ENCODE assay signal across 10 cellular contexts in genomic region chr1:212559929-212560328, GRCh38. TPM values are rescaled to one million over a fixed set of nuclear protein-coding genes. Genes with fewer than 3 reads are reported as not detected.
A peak's percentile ranks its signal among the peaks of the same experiment; 100 is the strongest.
DNase-seq lines count a peak whose midpoint lies in the region; ATAC-seq and TF ChIP-seq lines count a peak whose summit lies in the region.
"Had no signal": no experiment of that assay in that cellular context is flagged by ENCODE, and none has a peak within 500 bp of the region (broad histone marks: within the 10 kb centered on the region; RNA-seq: fewer than 3 reads in every experiment).

No MANE protein-coding gene starts in this region.

- peak overlapping the region; percentile 98 for H3K27ac Mint-ChIP-seq in T-helper 1 cell treated with Interleukin-12 subunit alpha and Interleukin-12 subunit beta and Interleukin-4 antibody, amounts not matched to agents 30 μg/mL and 1 μg/mL, for 36 hours
- peak overlapping the region; percentile 95 for H3K27ac Mint-ChIP-seq in activated naive CD8-positive, alpha-beta T cell treated with anti-CD3 and anti-CD28 coated beads, Interleukin-2, amount 10 ng/mL, durations not matched to agents 7 days and 5 days
- H3K27ac Mint-ChIP-seq in memory B cell: peak overlapping the region; percentile 98

- TF ChIP-seq CTCF in stomach (IDR thresholded peaks at IDR 0.05): no peak

- H3K36me3 Mint-ChIP-seq in T-helper 1 cell treated with Interleukin-12 subunit alpha and Interleukin-12 subunit beta and Interleukin-4 antibody, amounts not matched to agents 30 μg/mL and 1 μg/mL, for 36 hours (ENCODE audit: low read depth): peaks cover 5% of the 10 kb centered on the region
- peaks cover 6% of the 10 kb centered on the region for H3K36me3 Mint-ChIP-seq in activated naive CD8-positive, alpha-beta T cell treated with anti-CD3 and anti-CD28 coated beads, Interleukin-2, amount 10 ng/mL, durations not matched to agents 7 days and 5 days
- no peaks in the 10 kb centered on the region for H3K36me3 Mint-ChIP-seq in memory B cell

- no peaks in the 10 kb centered on the region for H3K36me3 ChIP-seq in stomach

- peaks cover 51% of the 10 kb centered on the region for H3K27me3 Mint-ChIP-seq in T-helper 1 cell treated with Interleukin-12 subunit alpha and Interleukin-12 subunit beta and Interleukin-4 antibody, amounts not matched to agents 30 μg/mL and 1 μg/mL, for 36 hours (ENCODE audit: low read depth)
- peaks cover 22% of the 10 kb centered on the region for H3K27me3 Mint-ChIP-seq in activated naive CD8-positive, alpha-beta T cell treated with anti-CD3 and anti-CD28 coated beads, Interleukin-2, amount 10 ng/mL, durations not matched to agents 7 days and 5 days
- no peaks in the 10 kb centered on the region for H3K27me3 Mint-ChIP-seq in memory B cell

- POLR2A ChIA-PET in activated naive CD8-positive, alpha-beta T cell treated with anti-CD3 and anti-CD28 coated beads, Interleukin-2, amount 10 ng/mL, durations not matched to agents 7 days and 5 days (lab: Charles Lee): interaction anchor here (2.8 kb wide), 1 partner anchor 48 kb away, joined by 30 read pairs; the partner anchor contains the start of gene ATF3

- no peak for ATAC-seq in activated naive CD8-positive, alpha-beta T cell treated with anti-CD3 and anti-CD28 coated beads, Interleukin-2, amount 10 ng/mL, durations not matched to agents 7 days and 5 days (ENCODE audit: low read depth)
- ATAC-seq in memory B cell (ENCODE audit: low read depth): no peak
- no peak for ATAC-seq in GM18867 (IDR thresholded peaks at IDR 0.05; ENCODE audit: unreplicated experiment)

- no peak overlapping the region for H3K4me3 ChIP-seq in stomach

- H3K27me3 ChIP-seq in stomach: no peaks in the 10 kb centered on the region

- H3K4me3 Mint-ChIP-seq in T-helper 1 cell treated with Interleukin-12 subunit alpha and Interleukin-12 subunit beta and Interleukin-4 antibody, amounts not matched to agents 30 μg/mL and 1 μg/mL, for 36 hours: peak overlapping the region; percentile 28
- peak overlapping the region; percentile 85 for H3K4me3 Mint-ChIP-seq in activated naive CD8-positive, alpha-beta T cell treated with anti-CD3 and anti-CD28 coated beads, Interleukin-2, amount 10 ng/mL, durations not matched to agents 7 days and 5 days
- H3K4me3 Mint-ChIP-seq in memory B cell: peak overlapping the region; percentile 29

- peak overlapping the region in 4 of 5 donors; percentile 16 to 98 (median 94) for H3K27ac ChIP-seq in stomach

- no peak for TF ChIP-seq POLR2A in stomach (IDR thresholded peaks at IDR 0.05)

- peaks cover 0 to 11% (median 3%) of the 10 kb centered on the region in 4 donors for H3K4me1 ChIP-seq in stomach

- peaks cover 4% of the 10 kb centered on the region for H3K9me3 Mint-ChIP-seq in T-helper 1 cell treated with Interleukin-12 subunit alpha and Interleukin-12 subunit beta and Interleukin-4 antibody, amounts not matched to agents 30 μg/mL and 1 μg/mL, for 36 hours
- no peaks in the 10 kb centered on the region for H3K9me3 Mint-ChIP-seq in activated naive CD8-positive, alpha-beta T cell treated with anti-CD3 and anti-CD28 coated beads, Interleukin-2, amount 10 ng/mL, durations not matched to agents 7 days and 5 days
- peaks cover 4% of the 10 kb centered on the region for H3K9me3 Mint-ChIP-seq in memory B cell

- peaks cover 12% of the 10 kb centered on the region for H3K4me1 Mint-ChIP-seq in T-helper 1 cell treated with Interleukin-12 subunit alpha and Interleukin-12 subunit beta and Interleukin-4 antibody, amounts not matched to agents 30 μg/mL and 1 μg/mL, for 36 hours (ENCODE audit: low read depth)
- H3K4me1 Mint-ChIP-seq in activated naive CD8-positive, alpha-beta T cell treated with anti-CD3 and anti-CD28 coated beads, Interleukin-2, amount 10 ng/mL, durations not matched to agents 7 days and 5 days: peaks cover 8% of the 10 kb centered on the region
- peaks cover 6% of the 10 kb centered on the region for H3K4me1 Mint-ChIP-seq in memory B cell

- WGBS in stomach, 5 donors: 82 to 94% (median 91%) methylated on average over 6 to 11 of the region's 11 CpGs

- no peak for TF ChIP-seq EP300 in stomach (IDR thresholded peaks at IDR 0.05)

- no peaks in the 10 kb centered on the region for H3K9me3 ChIP-seq in stomach

- intact Hi-C loops in stomach (cut with DNase I; ENCODE audit: low total_unique reads): no loop called here

- DNase-seq in T-helper 1 cell: no peak
- no peak for DNase-seq in activated naive CD8-positive, alpha-beta T cell treated with anti-CD3 and anti-CD28 coated beads, Interleukin-2, amount 10 ng/mL, durations not matched to agents 7 days and 5 days
- no peak for DNase-seq in memory B cell (ENCODE audit: low spot score in 2 of 2)
- no peak for DNase-seq in stomach
- no peak for DNase-seq in amygdala (lab: John Stamatoyannopoulos, UW)
- DNase-seq in RKO (ENCODE audit: low spot score): no peak
- DNase-seq: activated gamma-delta T cell, NCI-H2171 had no signal

RNA-seq across cellular contexts. Expression of gene ATF3, which starts 48.6 kb away (rescaled TPM):
- 10 to 100 TPM; 13.1 to 13.8 TPM for total RNA-seq in activated naive CD8-positive, alpha-beta T cell treated with anti-CD3 and anti-CD28 coated beads, Interleukin-2, amount 10 ng/mL, durations not matched to agents 7 days and 5 days
- total RNA-seq in stomach: 10 to 100 TPM in 4 of 5 donors, not detected in 1; 14.0 to 59.8 (median 24.3) TPM
- polyA plus RNA-seq in stomach: 10 to 100 TPM; 19.9 to 60.2 (median 33.0) TPM

Comparison
In these comparisons a context has a peak if more than half of its experiments do, and no peak if none do; other contexts are left out.
1. H3K4me3 Mint-ChIP-seq: peak in every context shown above with its lines; median percentile 85 in activated naive CD8-positive, alpha-beta T cell treated with anti-CD3 and anti-CD28 coated beads, Interleukin-2, amount 10 ng/mL, durations not matched to agents 7 days and 5 days; 29 in memory B cell; 28 in T-helper 1 cell treated with Interleukin-12 subunit alpha and Interleukin-12 subunit beta and Interleukin-4 antibody, amounts not matched to agents 30 μg/mL and 1 μg/mL, for 36 hours.